9 cellular contexts compared by ENCODE assay signal in the genomic region with DNA sequence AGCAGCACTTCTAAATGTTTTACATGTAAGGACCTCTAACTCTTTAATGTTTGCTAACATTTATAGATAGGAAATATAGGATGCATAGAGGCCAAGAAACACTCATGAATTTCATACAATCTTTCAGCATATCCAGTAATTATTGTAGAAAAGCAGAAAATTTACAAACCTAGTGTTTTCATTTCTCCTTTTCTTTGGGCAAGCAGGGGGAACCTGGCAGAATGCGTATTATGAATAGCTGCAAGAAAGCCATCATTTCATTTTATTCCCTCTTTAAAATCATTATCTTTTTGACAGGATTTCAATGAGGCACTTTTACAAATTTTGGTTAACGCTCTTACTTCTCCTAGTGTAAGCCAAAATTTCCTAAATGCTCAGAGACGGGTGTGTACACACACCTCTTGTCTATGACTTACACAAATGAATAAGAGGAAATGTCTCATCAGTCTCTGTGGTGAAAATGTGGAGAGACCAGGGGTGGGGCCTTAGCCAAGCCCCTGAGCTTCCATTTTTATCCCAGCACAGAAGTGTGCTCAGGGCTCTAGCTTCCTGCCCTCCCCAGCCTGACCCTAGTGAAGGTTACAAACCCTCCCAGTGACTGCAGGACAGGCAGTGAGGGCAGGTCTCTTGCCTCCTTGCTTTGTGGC.
A peak's percentile ranks its signal among the peaks of the same experiment; 100 is the strongest.
DNase-seq lines count a peak whose midpoint lies in the region; ATAC-seq and TF ChIP-seq lines count a peak whose summit lies in the region.
"Had no signal": no experiment of that assay in that cellular context is flagged by ENCODE, and none has a peak within 500 bp of the region (broad histone marks: within the 10 kb centered on the region; RNA-seq: fewer than 3 reads in every experiment).

No MANE protein-coding gene starts in this region.

- H2BK15ac ChIP-seq in H9 (ENCODE audit: low read depth, low read length) = no peak overlapping the region

- no peak for TF ChIP-seq CTCF in esophagus squamous epithelium (IDR thresholded peaks at IDR 0.05)
- TF ChIP-seq CTCF in H9 (conservative IDR thresholded peaks at IDR 0.05) = no peak

- no peak overlapping the region for H3K4ac ChIP-seq in H9 (ENCODE audit: low read depth, low read length)

- no peak overlapping the region for H3T11ph ChIP-seq in H9 (ENCODE audit: low read length)

- TF ChIP-seq POLR2A in esophagus squamous epithelium (IDR thresholded peaks at IDR 0.05) = no peak

- H3K23me2 ChIP-seq in H9 (ENCODE audit: insufficient read length, low read depth, low read length, poor library complexity, severe bottlenecking) = no peaks in the 10 kb centered on the region

- H3K9ac ChIP-seq in H9 (ENCODE audit: extremely low read depth, insufficient read length, low read length) = no peak overlapping the region

- no peak overlapping the region for H3K4me2 ChIP-seq in H9 (ENCODE audit: insufficient read depth, insufficient read length, low read length)

- no peak overlapping the region for H4K8ac ChIP-seq in H9 (replicated peaks; ENCODE audit: insufficient read length, low read depth, low read length)

- H3K27ac ChIP-seq in esophagus squamous epithelium (peak overlapping the region in 3 of 4 donors; percentile 34 to 72 (median 58)), H9 (ENCODE audit: insufficient read length, low read depth, low read length) (no peak overlapping the region)

- no peak overlapping the region for H3K27ac Mint-ChIP-seq in H9

- ATAC-seq in GM18873 (IDR thresholded peaks at IDR 0.05; ENCODE audit: low FRiP score, unreplicated experiment) (peak; percentile 76), HG03103 (IDR thresholded peaks at IDR 0.05; ENCODE audit: low read depth, unreplicated experiment) (peak; percentile 86), left colon (no peak)

- no peak overlapping the region for H2BK5ac ChIP-seq in H9 (ENCODE audit: insufficient read length, low read length)

- H3K27me3 ChIP-seq in esophagus squamous epithelium (no peaks in the 10 kb centered on the region), H9 (ENCODE audit: insufficient read depth, low read length) (no peaks in the 10 kb centered on the region)
- H3K27me3 ChIP-seq: pancreas had no signal

- H3K23ac ChIP-seq in H9 (ENCODE audit: insufficient read length, low read depth, low read length) = no peak overlapping the region

- no peak overlapping the region for H3K4me3 ChIP-seq in esophagus squamous epithelium
- H3K4me3 ChIP-seq: pancreas had no signal

- H3K14ac ChIP-seq in H9 (ENCODE audit: insufficient read depth, low read length) = no peak overlapping the region

- peaks cover 3% of the 10 kb centered on the region; the same call in 1 of the 2 replicates for H3K27me3 Mint-ChIP-seq in H9 (ENCODE audit: low read depth)

- H3K56ac ChIP-seq in H9 (ENCODE audit: insufficient read length, low read depth, low read length) = no peak overlapping the region

- H2BK120ac ChIP-seq in H9 (ENCODE audit: low read depth, low read length, poor library complexity, severe bottlenecking) = no peak overlapping the region

- no peak overlapping the region for H2BK12ac ChIP-seq in H9 (ENCODE audit: insufficient read length, low read depth, low read length)

- no peak overlapping the region for H2BK20ac ChIP-seq in H9 (ENCODE audit: low read depth, low read length, poor library complexity, severe bottlenecking)

- no peaks in the 10 kb centered on the region for H3K9me3 ChIP-seq in esophagus squamous epithelium
- no peaks in the 10 kb centered on the region for H3K9me3 ChIP-seq in H9 (ENCODE audit: control insufficient read depth, low read depth, low read length)
- H3K9me3 ChIP-seq: pancreas had no signal

- H3K4me1 ChIP-seq in esophagus squamous epithelium (peaks cover 7 to 39% (median 10%) of the 10 kb centered on the region in 3 donors), H9 (ENCODE audit: insufficient read depth, low read length) (no peaks in the 10 kb centered on the region)

- no peak overlapping the region for H2AFZ ChIP-seq in H9 (ENCODE audit: low read length)

- no peak overlapping the region for H4K91ac ChIP-seq in H9 (ENCODE audit: insufficient read length, low read depth, low read length)

- H3K9me3 Mint-ChIP-seq in H9 = no peaks in the 10 kb centered on the region

- H3K4me3 Mint-ChIP-seq in H9 = no peak overlapping the region

- whole genome bisulfite sequencing in esophagus squamous epithelium, 2 donors = 28 to 36% methylated on average over 3 of the region's 3 CpGs
- no CpG with 5 or more reads among the region's 3 CpGs for WGBS in H9 (ENCODE audit: extremely low coverage, insufficient read length, low lambda C conversion rate)

- peaks cover 0 to 2% of the 10 kb centered on the region in 2 experiments; a peak in 1 of 4 replicates for H3K4me1 Mint-ChIP-seq in H9

- H3K79me1 ChIP-seq in H9 (ENCODE audit: insufficient read depth, low read depth, low read length, poor library complexity, severe bottlenecking) = no peaks in the 10 kb centered on the region

- no peak overlapping the region for H2AK5ac ChIP-seq in H9 (ENCODE audit: insufficient read length, low read length)

- H3K36me3 Mint-ChIP-seq in H9 (ENCODE audit: insufficient read depth in 1 of 3, low read depth in 3 of 3) = no peaks in the 10 kb centered on the region

- H4K20me1 ChIP-seq in H9 (ENCODE audit: control insufficient read depth, insufficient read depth, insufficient read length) = no peaks in the 10 kb centered on the region

- H3K79me2 ChIP-seq in H9 (ENCODE audit: insufficient read depth, low read length) = no peaks in the 10 kb centered on the region

- no peaks in the 10 kb centered on the region for H3K36me3 ChIP-seq in esophagus squamous epithelium
- H3K36me3 ChIP-seq: pancreas had no signal

- intact Hi-C loops in esophagus squamous epithelium (cut with DNase I) (no loop called here), left colon (cut with DNase I, micrococcal nuclease) (no loop called here)

- no peak overlapping the region for H3K18ac ChIP-seq in H9 (ENCODE audit: insufficient read length, low read depth, low read length)

- DNase-seq in UCSD-AML1 (lab: John Stamatoyannopoulos, UW; ENCODE audit: unreplicated experiment) (peak; percentile 68), esophagus squamous epithelium (lab: John Stamatoyannopoulos, UW) (no peak), H9 (no peak), NCI-H82 (lab: John Stamatoyannopoulos, UW) (no peak), left colon (no peak)
- DNase-seq in stimulated activated CD4-positive, alpha-beta T cell treated with anti-CD3 and anti-CD28 coated beads, Interleukin-1b, Interleukin-23, amount 100 ng/mL, for 4 hours (ENCODE audit: low read depth in 2 of 2) = peak; percentile 44 to 50
- DNase-seq: pancreas had no signal

- H4K5ac ChIP-seq in H9 (ENCODE audit: insufficient read length, low read depth, low read length) = no peak overlapping the region

Comparison
In these comparisons a context has a peak if more than half of its experiments do, and no peak if none do; other contexts are left out.
1. DNase-seq: peak in UCSD-AML1 (single experiment) and stimulated activated CD4-positive, alpha-beta T cell treated with anti-CD3 and anti-CD28 coated beads, Interleukin-1b, Interleukin-23, amount 100 ng/mL, for 4 hours (2 of 2); none in esophagus squamous epithelium (single experiment), H9 (single experiment), NCI-H82 (single experiment) and left colon (0 of 2).